In the genomic region with DNA sequence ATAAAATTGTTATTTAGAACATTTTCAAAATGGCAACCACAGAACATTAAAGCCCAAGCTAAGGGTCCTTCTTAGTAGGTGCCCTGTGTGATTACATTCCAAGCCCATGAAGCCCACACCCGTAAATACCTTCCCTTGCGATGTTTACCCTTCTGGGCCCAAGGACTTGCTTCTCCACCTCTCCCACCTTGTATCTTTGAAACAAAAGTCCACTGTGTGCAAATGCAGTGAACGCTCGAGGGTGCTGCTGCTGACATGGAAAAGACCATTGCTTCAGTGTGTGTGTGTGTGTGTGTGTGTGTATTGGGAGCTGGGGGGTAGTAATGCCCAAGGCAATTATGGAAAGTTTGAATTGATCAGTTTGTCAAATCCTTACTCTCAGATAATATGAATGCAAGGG, we compare ENCODE assay signal across 6 cellular contexts.
"Had no signal": no experiment of that assay in that cellular context is flagged by ENCODE, and none has a peak within 500 bp of the region (broad histone marks: within the 10 kb centered on the region; RNA-seq: fewer than 3 reads in every experiment).

No MANE protein-coding gene starts in this region.

- H3K27ac ChIP-seq: HL-60, KMS-11 had no signal

- H3K4me3 ChIP-seq: GM23338 had no signal

- ATAC-seq: GM23338 had no signal

- H3K4me2 ChIP-seq: GM23338, KMS-11 had no signal

- H3K9ac ChIP-seq: KMS-11 had no signal

- DNase-seq: H9, HCEC 1CT, KBM-7 had no signal
